ENCODE assay signal across 8 cellular contexts in genomic region chr6:149082320-149082719, GRCh38.
DNase-seq lines count a peak whose midpoint lies in the region; ATAC-seq and TF ChIP-seq lines count a peak whose summit lies in the region.

No MANE protein-coding gene starts in this region.

- H3K4me1 Mint-ChIP-seq in activated T-helper 1 cell treated with anti-CD3 and anti-CD28 coated beads, Interleukin-12 subunit alpha, Interleukin-12 subunit beta, Interleukin-2, Interleukin-4 antibody, amounts not matched to agents 30 ng/mL and 10 ng/mL and 1 ng/mL, durations not matched to agents 14 hours and 24 hours and 36 hours (ENCODE audit: low read depth) = peaks cover 89% of the 10 kb centered on the region

- peak; percentile 47 for DNase-seq in COLO668 (lab: John Stamatoyannopoulos, UW; ENCODE audit: unreplicated experiment)
- DNase-seq in RPMI7951 (ENCODE audit: low read depth) = peak; percentile 65
- peak; percentile 81 for DNase-seq in activated T-helper 1 cell treated with anti-CD3 and anti-CD28 coated beads, Interleukin-12 subunit alpha, Interleukin-12 subunit beta, Interleukin-2, Interleukin-4 antibody, amounts not matched to agents 30 ng/mL and 10 ng/mL and 1 ng/mL, durations not matched to agents 14 hours and 24 hours and 36 hours (ENCODE audit: low spot score)
- DNase-seq in fibroblast of the aortic adventitia (ENCODE audit: low read depth) = peak; percentile 86
- peak; percentile 61 for DNase-seq in thoracic aorta (ENCODE audit: low spot score)

- H3K27ac ChIP-seq in neutrophil = no peak overlapping the region
- H3K27ac ChIP-seq in thoracic aorta = no peak overlapping the region

- ATAC-seq in GM21423 (IDR thresholded peaks at IDR 0.05; ENCODE audit: unreplicated experiment) (peak; percentile 67), thoracic aorta (ENCODE audit: insufficient number of reproducible peaks, low FRiP score, low read depth) (no peak)

- H3K27me3 ChIP-seq in neutrophil (no peaks in the 10 kb centered on the region), thoracic aorta (replicated peaks; ENCODE audit: insufficient read depth) (no peaks in the 10 kb centered on the region)

- peaks cover 3% of the 10 kb centered on the region for H3K9me3 Mint-ChIP-seq in activated T-helper 1 cell treated with anti-CD3 and anti-CD28 coated beads, Interleukin-12 subunit alpha, Interleukin-12 subunit beta, Interleukin-2, Interleukin-4 antibody, amounts not matched to agents 30 ng/mL and 10 ng/mL and 1 ng/mL, durations not matched to agents 14 hours and 24 hours and 36 hours

- H3K4me1 ChIP-seq in neutrophil (ENCODE audit: control insufficient read depth in 1 of 2, insufficient read depth in 1 of 2, low read depth in 1 of 2, low read length in 1 of 2) = peaks cover 0 to 12% of the 10 kb centered on the region in 2 experiments
- H3K4me1 ChIP-seq in thoracic aorta (ENCODE audit: control insufficient read depth in 1 of 2, low read depth in 2 of 2) = peaks cover 21 to 47% of the 10 kb centered on the region in 2 donors

- no peak overlapping the region for H3K4me3 ChIP-seq in fibroblast of the aortic adventitia (ENCODE audit: low read depth, low read length)
- no peak overlapping the region for H3K4me3 ChIP-seq in neutrophil (ENCODE audit: low read depth in 1 of 2, low read length in 1 of 2)
- H3K4me3 ChIP-seq in thoracic aorta = no peak overlapping the region

- H3K27ac Mint-ChIP-seq in activated T-helper 1 cell treated with anti-CD3 and anti-CD28 coated beads, Interleukin-12 subunit alpha, Interleukin-12 subunit beta, Interleukin-2, Interleukin-4 antibody, amounts not matched to agents 30 ng/mL and 10 ng/mL and 1 ng/mL, durations not matched to agents 14 hours and 24 hours and 36 hours = peak overlapping the region; percentile 92

- peak overlapping the region; percentile 80 for H3K4me3 Mint-ChIP-seq in activated T-helper 1 cell treated with anti-CD3 and anti-CD28 coated beads, Interleukin-12 subunit alpha, Interleukin-12 subunit beta, Interleukin-2, Interleukin-4 antibody, amounts not matched to agents 30 ng/mL and 10 ng/mL and 1 ng/mL, durations not matched to agents 14 hours and 24 hours and 36 hours

- H3K36me3 ChIP-seq in neutrophil (no peaks in the 10 kb centered on the region), thoracic aorta (no peaks in the 10 kb centered on the region)

- H3K9me3 ChIP-seq in neutrophil (no peaks in the 10 kb centered on the region), thoracic aorta (no peaks in the 10 kb centered on the region)

- intact Hi-C loops in activated T-helper 1 cell treated with anti-CD3 and anti-CD28 coated beads, Interleukin-12 subunit alpha, Interleukin-12 subunit beta, Interleukin-2, Interleukin-4 antibody, amounts not matched to agents 30 ng/mL and 10 ng/mL and 1 ng/mL, durations not matched to agents 14 hours and 24 hours and 36 hours (cut with micrococcal nuclease) = loop anchor here (1.0 to 5.0 kb wide), 10 partner anchors 49 to 434 kb away; no protein-coding TSS in a partner anchor

- H3K36me3 Mint-ChIP-seq in activated T-helper 1 cell treated with anti-CD3 and anti-CD28 coated beads, Interleukin-12 subunit alpha, Interleukin-12 subunit beta, Interleukin-2, Interleukin-4 antibody, amounts not matched to agents 30 ng/mL and 10 ng/mL and 1 ng/mL, durations not matched to agents 14 hours and 24 hours and 36 hours (ENCODE audit: low read depth) = peaks cover 11% of the 10 kb centered on the region

- TF ChIP-seq CTCF in LNCAP (IDR thresholded peaks at IDR 0.05) = peak; percentile 77
- peak; percentile 77 for TF ChIP-seq CTCF in fibroblast of the aortic adventitia (IDR thresholded peaks at IDR 0.05; ENCODE audit: insufficient read depth, low read length)
- TF ChIP-seq CTCF in neutrophil (IDR thresholded peaks at IDR 0.05) = peak; percentile 65
- peak; percentile 67 for TF ChIP-seq CTCF in thoracic aorta (IDR thresholded peaks at IDR 0.05)

- no peaks in the 10 kb centered on the region for H3K27me3 Mint-ChIP-seq in activated T-helper 1 cell treated with anti-CD3 and anti-CD28 coated beads, Interleukin-12 subunit alpha, Interleukin-12 subunit beta, Interleukin-2, Interleukin-4 antibody, amounts not matched to agents 30 ng/mL and 10 ng/mL and 1 ng/mL, durations not matched to agents 14 hours and 24 hours and 36 hours (ENCODE audit: insufficient read depth)
